2 cellular contexts compared by ENCODE assay signal in the genomic region with DNA sequence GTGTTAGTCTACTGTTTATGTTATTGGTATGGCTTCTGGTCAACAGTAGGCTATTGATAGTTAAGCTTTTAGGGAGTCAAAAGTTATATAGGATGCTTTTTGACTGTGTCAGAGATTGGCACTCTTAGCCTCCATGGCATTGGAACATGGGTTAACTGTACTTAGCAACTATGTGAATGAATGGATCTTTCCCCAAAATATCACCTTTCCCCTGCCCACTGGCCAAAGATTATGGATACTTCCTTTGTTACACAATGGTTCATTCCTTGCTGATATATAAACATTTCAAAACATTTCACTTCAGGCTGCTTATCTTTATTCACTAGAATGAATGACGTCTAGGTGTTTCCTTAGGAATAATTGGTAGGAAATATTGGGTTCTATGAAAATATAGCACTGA.
TF ChIP-seq lines count a peak whose summit lies in the region.

No MANE protein-coding gene starts in this region.

TF ChIP-seq in A549, 52 proteins besides CTCF, POLR2A, EP300 and RAD21:
- TF ChIP-seq CEBPB (IDR thresholded peaks at IDR 0.05) = peak in 1 of 2 experiments; percentile 57; a peak in 1 of 4 replicates
- TF ChIP-seq, protein P1, sequence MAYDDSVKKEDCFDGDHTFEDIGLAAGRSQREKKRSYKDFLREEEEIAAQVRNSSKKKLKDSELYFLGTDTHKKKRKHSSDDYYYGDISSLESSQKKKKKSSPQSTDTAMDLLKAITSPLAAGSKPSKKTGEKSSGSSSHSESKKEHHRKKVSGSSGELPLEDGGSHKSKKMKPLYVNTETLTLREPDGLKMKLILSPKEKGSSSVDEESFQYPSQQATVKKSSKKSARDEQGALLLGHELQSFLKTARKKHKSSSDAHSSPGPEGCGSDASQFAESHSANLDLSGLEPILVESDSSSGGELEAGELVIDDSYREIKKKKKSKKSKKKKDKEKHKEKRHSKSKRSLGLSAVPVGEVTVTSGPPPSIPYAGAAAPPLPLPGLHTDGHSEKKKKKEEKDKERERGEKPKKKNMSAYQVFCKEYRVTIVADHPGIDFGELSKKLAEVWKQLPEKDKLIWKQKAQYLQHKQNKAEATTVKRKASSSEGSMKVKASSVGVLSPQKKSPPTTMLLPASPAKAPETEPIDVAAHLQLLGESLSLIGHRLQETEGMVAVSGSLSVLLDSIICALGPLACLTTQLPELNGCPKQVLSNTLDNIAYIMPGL (CRISPR knock-in tag; IDR thresholded peaks at IDR 0.05; ENCODE audit: borderline replicate concordance) = no peak

TF ChIP-seq in IMR-90, 13 proteins besides CTCF, POLR2A, EP300 and RAD21:
- no peak for TF ChIP-seq NFE2L2 (IDR thresholded peaks at IDR 0.05; ENCODE audit: low read depth, low read length)
